8 cellular contexts compared by ENCODE assay signal in genomic region chr3:39378092-39378491, GRCh38. TPM values are rescaled to one million over a fixed set of nuclear protein-coding genes. Genes with fewer than 3 reads are reported as not detected.
DNase-seq lines count a peak whose midpoint lies in the region; ATAC-seq and TF ChIP-seq lines count a peak whose summit lies in the region.

No MANE protein-coding gene starts in this region.

- WGBS in IMR-90 (ENCODE audit: extremely low coverage in 2 of 2, insufficient read length in 1 of 2), 2 experiments, result no CpG with 5 or more reads among the region's 4 CpGs

- TF ChIP-seq RAD21 in IMR-90 (IDR thresholded peaks at IDR 0.05; ENCODE audit: low read length), result peak; percentile 26; the same call in 1 of the 2 replicates

- no peak overlapping the region for H3K4me2 ChIP-seq in IMR-90 (ENCODE audit: low read depth, low read length)

- no peak overlapping the region for H2BK15ac ChIP-seq in IMR-90 (ENCODE audit: low read depth, low read length)

- H3K56ac ChIP-seq in IMR-90 (ENCODE audit: extremely low read depth, insufficient read depth, low read length), result no peak overlapping the region

- peak; percentile 48 for TF ChIP-seq CTCF in AG09319 (IDR thresholded peaks at IDR 0.05; ENCODE audit: low read depth, low read length)
- TF ChIP-seq CTCF in IMR-90 (conservative IDR thresholded peaks at IDR 0.05; ENCODE audit: low read depth, low read length), result peak; percentile 44

- H4K8ac ChIP-seq in IMR-90 (ENCODE audit: low read depth in 2 of 2, low read length in 2 of 2), result no peak overlapping the region

- DNase-seq in AG09319 (ENCODE audit: extremely low read depth, low read depth) (no peak), IMR-90 (peak; percentile 18), activated T-cell treated with anti-CD3 and anti-CD28 coated beads for 4 hours (peak; percentile 49), head of caudate nucleus (peak in 29 of 42 donors; percentile 6 to 78 (median 24)), DMS 273 (lab: John Stamatoyannopoulos, UW; ENCODE audit: unreplicated experiment) (no peak), T1000 (lab: John Stamatoyannopoulos, UW) (no peak)
- DNase-seq in stimulated activated CD4-positive, alpha-beta T cell treated with anti-CD3 and anti-CD28 coated beads, Interleukin-15, amount 100 ng/mL, for 24 hours, result peak; percentile 66

- BruUV-seq in IMR-90 (replicated peaks; lab: Mats Ljungman, UMichigan), result no TSS peak

- intact Hi-C loops in IMR-90 (cut with micrococcal nuclease) (no loop called here), head of caudate nucleus (cut with DNase I) (no loop called here)

- H4K91ac ChIP-seq in IMR-90 (ENCODE audit: insufficient read depth, low read depth, low read length), result no peak overlapping the region

- H3K9ac ChIP-seq in IMR-90 (ENCODE audit: low read depth, low read length), result no peak overlapping the region

- H3K27me3 ChIP-seq in IMR-90 (ENCODE audit: control insufficient read depth, insufficient read depth, low read length), result peaks cover 3% of the 10 kb centered on the region; the same call in 1 of the 2 replicates

- H3K9me3 ChIP-seq in IMR-90 (ENCODE audit: control insufficient read depth, insufficient read depth, low read length), result no peaks in the 10 kb centered on the region

- no peak overlapping the region for H2BK5ac ChIP-seq in IMR-90 (ENCODE audit: low read depth, low read length, poor library complexity, severe bottlenecking)

- no peak overlapping the region for H3K14ac ChIP-seq in IMR-90 (replicated peaks; ENCODE audit: low read depth, low read length)

- no peak overlapping the region for H3K4me3 ChIP-seq in IMR-90 (ENCODE audit: insufficient read depth, low read depth, low read length)

- POLR2A ChIA-PET in IMR-90 (lab: Charles Lee; ENCODE audit: unreplicated experiment), result no interaction called here

- no peaks in the 10 kb centered on the region for H3K36me3 ChIP-seq in IMR-90 (ENCODE audit: control insufficient read depth, insufficient read depth, low read length)

- peaks cover 2% of the 10 kb centered on the region; the same call in 1 of the 2 replicates for H3K4me1 ChIP-seq in IMR-90 (ENCODE audit: control insufficient read depth, insufficient read depth, low read length)

- H3K27ac ChIP-seq in IMR-90 (ENCODE audit: insufficient read depth, low read length), result no peak overlapping the region

- H2AFZ ChIP-seq in IMR-90 (replicated peaks; ENCODE audit: low read length, poor library complexity), result no peak overlapping the region

- H2BK120ac ChIP-seq in IMR-90 (ENCODE audit: low read depth, low read length), result no peak overlapping the region

- no peak overlapping the region for H4K5ac ChIP-seq in IMR-90 (ENCODE audit: low read depth, low read length)

- H3K9me1 ChIP-seq in IMR-90 (ENCODE audit: insufficient read depth, low read length), result no peaks in the 10 kb centered on the region

- no peak overlapping the region for H3K23ac ChIP-seq in IMR-90 (ENCODE audit: low read depth, low read length)

- dilution Hi-C loops in IMR-90 (cut with HindIII; ENCODE audit: low sequenced_read_pairs, unreplicated experiment), result no loop called here

- H3K18ac ChIP-seq in IMR-90 (ENCODE audit: low read depth, low read length), result no peak overlapping the region

- no peak overlapping the region for H2AK9ac ChIP-seq in IMR-90 (replicated peaks; ENCODE audit: low read depth, low read length, poor library complexity)

- H3K79me1 ChIP-seq in IMR-90 (ENCODE audit: low read depth in 1 of 2, low read length in 2 of 2), result peaks cover 0 to 6% of the 10 kb centered on the region in 2 experiments; a peak in 1 of 4 replicates

- H4K20me1 ChIP-seq in IMR-90 (ENCODE audit: insufficient read depth, low read length), result no peaks in the 10 kb centered on the region

- H3K4ac ChIP-seq in IMR-90 (ENCODE audit: low read depth, low read length), result no peak overlapping the region

- no peak overlapping the region for H2AK5ac ChIP-seq in IMR-90 (ENCODE audit: low read depth, low read length)

- in situ Hi-C loops in IMR-90 (cut with MboI; ENCODE audit: low sequenced_read_pairs), result no loop called here

- CTCF ChIA-PET in IMR-90 (lab: Yijun Ruan, JAX), result no interaction called here

- no peak for TF ChIP-seq POLR2A in IMR-90 (IDR thresholded peaks at IDR 0.05; ENCODE audit: low read depth, low read length)

- ATAC-seq in GM19467 (IDR thresholded peaks at IDR 0.05; ENCODE audit: unreplicated experiment), result peak; percentile 53
- ATAC-seq in IMR-90 (ENCODE audit: low read depth), result peak; percentile 44; the same call in 1 of the 2 replicates

- no peak overlapping the region for H2BK20ac ChIP-seq in IMR-90 (ENCODE audit: low read depth, low read length)

TF ChIP-seq in IMR-90, 13 proteins besides CTCF, POLR2A, EP300 and RAD21:
- TF ChIP-seq ELK1 (IDR thresholded peaks at IDR 0.05; ENCODE audit: borderline replicate concordance, low read depth, low read length) (no peak), USF2 (IDR thresholded peaks at IDR 0.05; ENCODE audit: low read depth, low read length) (0 out of 2 replicates have a peak, but pooled peaks have one; percentile 14), RCOR1 (IDR thresholded peaks at IDR 0.05; ENCODE audit: insufficient replicate concordance, low read length) (no peak)

RNA-seq across cellular contexts. Expression of gene SLC25A38, which starts 5.1 kb away (rescaled TPM):
- 16.1 and 17.4 TPM in 2 replicates for total RNA-seq in IMR-90 (2012; rRNA removed)
- 22.5 and 22.6 TPM in 2 replicates for polyA plus RNA-seq in IMR-90 (2012; rRNA removed)
- 14.0 and 19.3 TPM in 2 replicates for polyA plus RNA-seq in IMR-90 (2012; cell fraction: cytosol; rRNA removed)
- polyA plus RNA-seq in IMR-90 (2012; cell fraction: nucleus; rRNA removed; ENCODE audit: low replicate concordance), result 31.8 and 32.5 TPM in 2 replicates

RNA-seq across cellular contexts. Expression of gene RPSA, which starts 28.4 kb away (rescaled TPM):
- 1,415 and 1,531 TPM in 2 replicates for total RNA-seq in IMR-90 (2012; rRNA removed)
- polyA plus RNA-seq in IMR-90 (2012; rRNA removed), result 2,710 and 2,851 TPM in 2 replicates
- polyA plus RNA-seq in IMR-90 (2012; cell fraction: cytosol; rRNA removed), result 2,400 and 3,145 TPM in 2 replicates
- polyA plus RNA-seq in IMR-90 (2012; cell fraction: nucleus; rRNA removed; ENCODE audit: low replicate concordance), result 832 and 1,064 TPM in 2 replicates

RNA-seq across cellular contexts. Expression of gene CCR8, which starts 48.6 kb away (rescaled TPM):
- total RNA-seq in IMR-90 (2012; rRNA removed), result not detected in 2 replicates
- polyA plus RNA-seq in IMR-90 (2012; rRNA removed), result not detected in 2 replicates
- not detected in 2 replicates for polyA plus RNA-seq in IMR-90 (2012; cell fraction: cytosol; rRNA removed)
- not detected in 2 replicates for polyA plus RNA-seq in IMR-90 (2012; cell fraction: nucleus; rRNA removed; ENCODE audit: low replicate concordance)

Comparison
In these comparisons a context has a peak if more than half of its experiments do, and no peak if none do; other contexts are left out.
1. DNase-seq: peak in IMR-90 (single experiment), activated T-cell treated with anti-CD3 and anti-CD28 coated beads for 4 hours (single experiment), head of caudate nucleus (29 of 42) and stimulated activated CD4-positive, alpha-beta T cell treated with anti-CD3 and anti-CD28 coated beads, Interleukin-15, amount 100 ng/mL, for 24 hours (single experiment); none in AG09319 (single experiment), DMS 273 (single experiment) and T1000 (single experiment).